Comparison of ENCODE assay signal across 1 cellular context in the genomic region with DNA sequence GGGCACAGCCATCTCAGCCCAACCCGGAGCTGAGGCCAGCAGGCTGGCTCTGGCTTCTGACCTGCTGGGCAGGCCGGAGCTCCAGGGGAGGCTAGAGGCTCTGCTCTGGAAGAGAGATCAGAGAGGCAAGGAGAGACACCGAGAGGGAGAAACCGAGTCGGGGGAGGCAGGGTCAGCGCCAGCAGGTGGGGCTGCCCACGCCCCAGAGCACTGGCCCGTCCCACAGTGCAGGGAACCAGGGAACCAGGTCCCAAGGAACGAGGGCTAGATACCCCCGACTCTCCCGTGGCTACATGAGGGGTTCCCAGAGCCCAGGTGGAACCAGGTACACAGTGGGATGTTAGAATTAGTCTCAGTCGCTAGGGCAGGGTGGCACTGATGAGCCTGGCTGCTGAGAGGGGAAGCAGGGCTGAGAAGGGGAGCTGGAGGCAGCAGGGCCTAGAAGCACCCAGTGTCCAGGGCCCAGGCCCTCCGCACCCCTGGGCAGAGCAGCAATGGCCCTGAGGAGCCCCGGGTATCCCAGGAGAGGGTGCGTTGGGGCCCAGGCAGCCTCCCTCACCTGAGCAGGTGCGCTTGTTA.
TF ChIP-seq lines count a peak whose summit lies in the region.

No MANE protein-coding gene starts in this region.

TF ChIP-seq in HCT116, 20 proteins besides CTCF, POLR2A, EP300 and RAD21 (continued from another document):
- TF ChIP-seq MAX (IDR thresholded peaks at IDR 0.05): no peak
